39 cellular contexts compared by ENCODE assay signal in genomic region chrX:151791961-151792360, GRCh38. TPM values are rescaled to one million over a fixed set of nuclear protein-coding genes. Genes with fewer than 3 reads are reported as not detected.
"Had no signal": no experiment of that assay in that cellular context is flagged by ENCODE, and none has a peak within 500 bp of the region (broad histone marks: within the 10 kb centered on the region; RNA-seq: fewer than 3 reads in every experiment).

No MANE protein-coding gene starts in this region.

- ATAC-seq: activated naive CD4-positive, alpha-beta T cell treated with anti-CD3 and anti-CD28 coated beads, Interleukin-2, amount 50 U/mL, for 72 hours; activated naive CD8-positive, alpha-beta T cell treated with anti-CD3 and anti-CD28 coated beads, Interleukin-2, amount 50 U/mL, for 24 hours; activated T-cell treated with anti-CD3 and anti-CD28 coated beads, Interleukin-2, amount 50 U/mL, for 4 hours; activated T-cell treated with anti-CD3 and anti-CD28 coated beads, Interleukin-2, amount 50 U/mL, for 72 hours; activated T-helper 17 cell treated with anti-CD3 and anti-CD28 coated beads, Interleukin-2, amount 50 U/mL, for 72 hours; body of pancreas had no signal

- H3K27me3 ChIP-seq: adrenal gland, ascending aorta, body of pancreas, brain microvascular endothelial cell, cardiac muscle cell had no signal

- H3K4me1 ChIP-seq: body of pancreas, breast epithelium had no signal

- H3K4me3 ChIP-seq: adrenal gland, ascending aorta, body of pancreas, breast epithelium, cardiac muscle cell had no signal

- FAIRE-seq: astrocyte, bronchial epithelial cell had no signal

- H3K36me3 ChIP-seq: adrenal gland, ascending aorta, brain microvascular endothelial cell, breast epithelium, cardiac muscle cell had no signal

- DNase-seq: activated effector memory CD4-positive, alpha-beta T cell treated with anti-CD3 and anti-CD28 coated beads, Interleukin-2, amount 50 U/mL, for 16 hours; activated effector memory CD4-positive, alpha-beta T cell treated with Interleukin-2 at 50 U/mL for 16 hours; activated gamma-delta T cell; activated gamma-delta T cell treated with Interleukin-2 at 50 U/mL for 16 hours; activated naive CD4-positive, alpha-beta T cell; activated naive CD4-positive, alpha-beta T cell treated with anti-CD3 and anti-CD28 coated beads for 36 hours; activated naive CD4-positive, alpha-beta T cell treated with anti-CD3 and anti-CD28 coated beads, Interleukin-2, amount 10 ng/mL, durations not matched to agents 7 days and 5 days; activated naive CD4-positive, alpha-beta T cell treated with anti-CD3 and anti-CD28 coated beads, Interleukin-2, amount 50 U/mL, for 16 hours; activated naive CD4-positive, alpha-beta T cell treated with Interleukin-2 at 50 U/mL for 16 hours; activated naive CD8-positive, alpha-beta T cell treated with anti-CD3 and anti-CD28 coated beads for 36 hours; activated naive CD8-positive, alpha-beta T cell treated with anti-CD3 and anti-CD28 coated beads, Interleukin-2, amount 10 ng/mL, durations not matched to agents 7 days and 5 days; activated naive CD8-positive, alpha-beta T cell treated with anti-CD3 and anti-CD28 coated beads, Interleukin-2, amount 50 U/mL, for 24 hours; activated T-cell treated with anti-CD3 and anti-CD28 coated beads, Interleukin-2, amount 50 U/mL, for 24 hours; activated T-cell treated with anti-CD3 and anti-CD28 coated beads, Interleukin-2, amount 50 U/mL, for 4 hours; activated T-cell treated with anti-CD3 and anti-CD28 coated beads, Interleukin-2, amount 50 U/mL, for 48 hours; activated T-cell treated with anti-CD3 and anti-CD28 coated beads, Interleukin-2, amount 50 U/mL, for 72 hours; adrenal gland; amniotic stem cell; amygdala; anterior cingulate cortex; aorta; body of pancreas; brain microvascular endothelial cell; caudate nucleus; central memory CD4-positive, alpha-beta T cell; cerebellar nuclear complex had no signal

- H3K9me3 ChIP-seq: adrenal gland, ascending aorta, body of pancreas, breast epithelium had no signal

- H3K27ac ChIP-seq: adrenal gland, ascending aorta, body of pancreas, brain microvascular endothelial cell, breast epithelium, cardiac muscle cell had no signal

RNA-seq across cellular contexts. Expression of gene CNGA2, which starts 57.4 kb away (rescaled TPM):
- total RNA-seq: activated naive CD4-positive, alpha-beta T cell treated with anti-CD3 and anti-CD28 coated beads for 36 hours; activated naive CD4-positive, alpha-beta T cell treated with anti-CD3 and anti-CD28 coated beads, Interleukin-2, amount 50 U/mL, for 72 hours; activated naive CD8-positive, alpha-beta T cell treated with anti-CD3 and anti-CD28 coated beads for 36 hours; activated naive CD8-positive, alpha-beta T cell treated with anti-CD3 and anti-CD28 coated beads, Interleukin-2, amount 10 ng/mL, durations not matched to agents 7 days and 5 days; activated T-cell treated with anti-CD3 and anti-CD28 coated beads, Interleukin-2, amount 50 U/mL, for 4 hours; activated T-cell treated with anti-CD3 and anti-CD28 coated beads, Interleukin-2, amount 50 U/mL, for 72 hours; activated T-helper 1 cell treated with anti-CD3 and anti-CD28 coated beads, Interleukin-12 subunit alpha, Interleukin-12 subunit beta, Interleukin-2, Interleukin-4 antibody, amounts not matched to agents 30 ng/mL and 10 ng/mL and 1 ng/mL, durations not matched to agents 14 hours and 24 hours and 36 hours; activated T-helper 17 cell treated with anti-CD3 and anti-CD28 coated beads, Interleukin-2, amount 50 U/mL, for 72 hours; activated T-helper 2 cell treated with anti-CD3 and anti-CD28 coated beads, Interferon-gamma antibody, Interleukin-2, Interleukin-4, amounts not matched to agents 10 μg/mL and 5 μg/mL and 100 μg/mL, durations not matched to agents 14 hours and 24 hours and 36 hours; adrenal gland; aorta; ascending aorta; astrocyte; body of pancreas; breast epithelium; bronchial epithelial cell; cardiac muscle cell; cardiac septum; cerebellum; chondrocyte had no signal
- polyA plus RNA-seq: adipose tissue, adrenal gland, aorta, cardiac muscle cell had no signal
